8 cellular contexts compared by ENCODE assay signal in the genomic region with DNA sequence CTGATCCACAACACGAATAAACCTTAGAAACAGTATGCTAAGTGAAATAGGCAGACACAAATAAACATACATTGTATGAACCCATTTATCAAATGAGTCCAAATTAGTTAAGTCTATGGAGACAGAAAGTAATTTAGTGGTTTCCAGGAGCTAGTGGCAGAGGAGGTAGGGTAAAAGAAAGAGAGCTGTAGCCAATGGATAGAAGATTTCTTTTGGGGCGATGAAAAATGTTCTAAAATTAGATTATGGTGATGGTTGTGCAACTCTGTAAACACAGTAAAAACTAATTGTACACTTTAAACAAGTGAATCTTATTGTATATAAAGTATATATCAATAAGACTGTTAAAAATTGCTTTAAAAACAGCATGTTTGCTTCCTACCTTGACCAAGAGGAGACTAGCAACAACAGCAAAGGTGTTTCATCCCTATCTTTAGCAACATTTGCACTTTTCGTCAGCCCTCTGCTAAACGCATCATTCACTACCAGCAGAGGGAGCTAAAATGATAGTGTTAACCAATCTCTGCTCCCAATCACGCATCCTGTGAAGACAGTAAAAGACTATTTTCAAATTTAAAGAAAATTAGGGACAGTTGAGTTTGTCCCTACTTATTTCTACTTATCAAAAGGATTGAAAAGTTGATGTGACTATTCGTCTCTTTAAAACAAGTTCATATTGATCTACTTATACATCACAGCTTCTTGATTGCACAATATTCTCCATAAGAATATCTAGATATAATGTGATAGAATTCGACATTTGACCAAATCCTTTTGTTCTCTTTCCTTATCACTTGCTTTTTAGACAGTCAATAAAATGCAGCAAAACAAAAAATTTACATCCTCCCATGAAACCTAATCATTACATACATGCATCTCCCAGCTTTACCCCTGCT. TPM values are rescaled to one million over a fixed set of nuclear protein-coding genes. Genes with fewer than 3 reads are reported as not detected.
A peak's percentile ranks its signal among the peaks of the same experiment; 100 is the strongest.
DNase-seq lines count a peak whose midpoint lies in the region; ATAC-seq, FAIRE-seq and TF ChIP-seq lines count a peak whose summit lies in the region.

No MANE protein-coding gene starts in this region.

- intact Hi-C loops in left ventricle myocardium inferior (cut with micrococcal nuclease) = loop anchor here (10.0 kb wide), 1 partner anchor 329 kb away; no protein-coding TSS in a partner anchor

- H3K27ac ChIP-seq in left ventricle myocardium inferior (replicated peaks) (no peak overlapping the region), small intestine (ENCODE audit: low read depth in 1 of 2, low read length in 1 of 2) (no peak overlapping the region)

- no peaks in the 10 kb centered on the region for H3K36me3 Mint-ChIP-seq in activated T-cell treated with anti-CD3 and anti-CD28 coated beads, Interleukin-2, amount 50 U/mL, for 4 hours (ENCODE audit: insufficient read depth)

- no peak for FAIRE-seq in small intestine (lab: Jason Lieb, UNC)

- H3K9me3 Mint-ChIP-seq in activated T-cell treated with anti-CD3 and anti-CD28 coated beads, Interleukin-2, amount 50 U/mL, for 4 hours = peaks cover 8% of the 10 kb centered on the region

- H3K4me1 ChIP-seq in left ventricle myocardium inferior = no peaks in the 10 kb centered on the region
- H3K4me1 ChIP-seq in small intestine (ENCODE audit: control insufficient read depth in 2 of 2, insufficient read depth in 1 of 2, low read depth in 1 of 2, low read length in 1 of 2) = no peaks in the 10 kb centered on the region

- H3K27me3 ChIP-seq in left ventricle myocardium inferior (ENCODE audit: low read depth) (no peaks in the 10 kb centered on the region), small intestine (ENCODE audit: control insufficient read depth in 2 of 2, insufficient read depth in 2 of 2, low read length in 2 of 2) (no peaks in the 10 kb centered on the region)

- H3K27me3 Mint-ChIP-seq in activated T-cell treated with anti-CD3 and anti-CD28 coated beads, Interleukin-2, amount 50 U/mL, for 4 hours (ENCODE audit: low read depth) = peaks cover 8% of the 10 kb centered on the region

- H3K4me3 ChIP-seq in left ventricle myocardium inferior (no peak overlapping the region), small intestine (ENCODE audit: low read depth in 1 of 2, low read length in 2 of 2) (no peak overlapping the region)

- H3K9me3 ChIP-seq in left ventricle myocardium inferior (replicated peaks) = peaks cover 22% of the 10 kb centered on the region
- H3K9me3 ChIP-seq in small intestine (ENCODE audit: control insufficient read depth, low read depth) = peaks cover 3% of the 10 kb centered on the region

- H3K4me3 Mint-ChIP-seq in activated T-cell treated with anti-CD3 and anti-CD28 coated beads, Interleukin-2, amount 50 U/mL, for 4 hours = no peak overlapping the region

- H3K4me1 Mint-ChIP-seq in activated T-cell treated with anti-CD3 and anti-CD28 coated beads, Interleukin-2, amount 50 U/mL, for 4 hours (ENCODE audit: low read depth) = no peaks in the 10 kb centered on the region

- 12 to 26% (median 16%) methylated on average over 7 of the region's 7 CpGs for WGBS in small intestine, 3 donors

- H3K36me3 ChIP-seq in left ventricle myocardium inferior = no peaks in the 10 kb centered on the region
- no peaks in the 10 kb centered on the region for H3K36me3 ChIP-seq in small intestine (ENCODE audit: control insufficient read depth in 2 of 2, insufficient read depth in 2 of 2, low read length in 2 of 2)

- peak; percentile 78 for TF ChIP-seq CTCF in left ventricle myocardium inferior (IDR thresholded peaks at IDR 0.05; ENCODE audit: borderline replicate concordance)

- ATAC-seq in GM19023 (IDR thresholded peaks at IDR 0.05; ENCODE audit: unreplicated experiment) (peak; percentile 81), HG03159 (IDR thresholded peaks at IDR 0.05; ENCODE audit: unreplicated experiment) (peak; percentile 81)
- ATAC-seq in activated T-cell treated with anti-CD3 and anti-CD28 coated beads, Interleukin-2, amount 50 U/mL, for 4 hours = peak; percentile 51 to 75

- peak; percentile 52 for DNase-seq in DMS114 treated with DMSO at 0.1 percent for 48 hours (lab: John Stamatoyannopoulos, UW; ENCODE audit: unreplicated experiment)
- DNase-seq in NCI-H2171 (lab: John Stamatoyannopoulos, UW) = peak; percentile 64
- no peak for DNase-seq in activated T-cell treated with anti-CD3 and anti-CD28 coated beads, Interleukin-2, amount 50 U/mL, for 4 hours
- DNase-seq in left ventricle myocardium inferior = no peak
- DNase-seq in small intestine = peak; percentile 71
- no peak for DNase-seq in activated CD4-positive, CD25-positive, alpha-beta regulatory T cell treated with anti-CD3 and anti-CD28 coated beads, Interleukin-2, amount 50 U/mL, for 72 hours

RNA-seq across cellular contexts. Expression of a gene that starts 24.0 kb away (rescaled TPM):
- not detected for total RNA-seq in activated T-cell treated with anti-CD3 and anti-CD28 coated beads, Interleukin-2, amount 50 U/mL, for 4 hours
- not detected for total RNA-seq in left ventricle myocardium inferior
- 1 to 10 TPM in 1 of 3 donors, under 1 TPM in 2; 0.22 to 6.4 (median 0.27) TPM for polyA plus RNA-seq in small intestine

Comparison
In these comparisons a context has a peak if more than half of its experiments do, and no peak if none do; other contexts are left out.
1. DNase-seq: peak in DMS114 treated with DMSO at 0.1 percent for 48 hours (single experiment), NCI-H2171 (single experiment) and small intestine (single experiment); none in activated T-cell treated with anti-CD3 and anti-CD28 coated beads, Interleukin-2, amount 50 U/mL, for 4 hours (single experiment), left ventricle myocardium inferior (single experiment) and activated CD4-positive, CD25-positive, alpha-beta regulatory T cell treated with anti-CD3 and anti-CD28 coated beads, Interleukin-2, amount 50 U/mL, for 72 hours (single experiment).
2. Peak in every context shown above with its lines, with median percentiles within 50 percentile points of each other: ATAC-seq.